11 cellular contexts compared by ENCODE assay signal in genomic region chr1:9658186-9658585, GRCh38. TPM values are rescaled to one million over a fixed set of nuclear protein-coding genes. Genes with fewer than 3 reads are reported as not detected.
DNase-seq lines count a peak whose midpoint lies in the region; ATAC-seq and TF ChIP-seq lines count a peak whose summit lies in the region.
"Had no signal": no experiment of that assay in that cellular context is flagged by ENCODE, and none has a peak within 500 bp of the region (broad histone marks: within the 10 kb centered on the region; RNA-seq: fewer than 3 reads in every experiment).

No MANE protein-coding gene starts in this region.

- H3K27ac ChIP-seq in GM23338 (ENCODE audit: low read depth): no peak overlapping the region
- no peak overlapping the region for H3K27ac ChIP-seq in uterus
- H3K27ac ChIP-seq in hepatocyte: no peak overlapping the region
- H3K27ac ChIP-seq: SJCRH30 had no signal

- H3K9me2 ChIP-seq in GM23338 (ENCODE audit: insufficient read depth) (no peaks in the 10 kb centered on the region), hepatocyte (replicated peaks; ENCODE audit: insufficient read depth) (no peaks in the 10 kb centered on the region)

- no peaks in the 10 kb centered on the region for H3K9me3 Mint-ChIP-seq in GM23338
- H3K9me3 Mint-ChIP-seq in activated T-helper 2 cell treated with anti-CD3 and anti-CD28 coated beads, Interferon-gamma antibody, Interleukin-2, Interleukin-4, amounts not matched to agents 10 μg/mL and 5 μg/mL and 100 μg/mL, durations not matched to agents 14 hours and 24 hours and 36 hours: no peaks in the 10 kb centered on the region
- no peaks in the 10 kb centered on the region for H3K9me3 Mint-ChIP-seq in natural killer cell treated with Interleukin-12 subunit alpha and Interleukin-12 subunit beta and Interleukin-15 and Interleukin-18, amount 100 ng/mL, for 72 hours

- no peak overlapping the region for H2AFZ ChIP-seq in GM23338
- H2AFZ ChIP-seq in hepatocyte: no peak overlapping the region

- no peaks in the 10 kb centered on the region for H3K36me3 Mint-ChIP-seq in GM23338 (ENCODE audit: low read depth)
- peaks cover 65% of the 10 kb centered on the region for H3K36me3 Mint-ChIP-seq in activated T-helper 2 cell treated with anti-CD3 and anti-CD28 coated beads, Interferon-gamma antibody, Interleukin-2, Interleukin-4, amounts not matched to agents 10 μg/mL and 5 μg/mL and 100 μg/mL, durations not matched to agents 14 hours and 24 hours and 36 hours (ENCODE audit: low read depth)
- peaks cover 16% of the 10 kb centered on the region for H3K36me3 Mint-ChIP-seq in natural killer cell treated with Interleukin-12 subunit alpha and Interleukin-12 subunit beta and Interleukin-15 and Interleukin-18, amount 100 ng/mL, for 72 hours

- H3K4me3 ChIP-seq in GM23338 (no peak overlapping the region), uterus (no peak overlapping the region), hepatocyte (no peak overlapping the region)
- H3K4me3 ChIP-seq: SJCRH30 had no signal

- H3K4me2 ChIP-seq in GM23338: peak overlapping the region; percentile 38; the same call in 1 of the 2 replicates
- H3K4me2 ChIP-seq in hepatocyte: no peak overlapping the region

- no peak overlapping the region for H3K27ac Mint-ChIP-seq in GM23338
- H3K27ac Mint-ChIP-seq in activated T-helper 2 cell treated with anti-CD3 and anti-CD28 coated beads, Interferon-gamma antibody, Interleukin-2, Interleukin-4, amounts not matched to agents 10 μg/mL and 5 μg/mL and 100 μg/mL, durations not matched to agents 14 hours and 24 hours and 36 hours: peak overlapping the region; percentile 86
- H3K27ac Mint-ChIP-seq in natural killer cell treated with Interleukin-12 subunit alpha and Interleukin-12 subunit beta and Interleukin-15 and Interleukin-18, amount 100 ng/mL, for 72 hours: peak overlapping the region; percentile 98 to 99

- H3K4me1 Mint-ChIP-seq in GM23338: peaks cover 15% of the 10 kb centered on the region
- peaks cover 60% of the 10 kb centered on the region for H3K4me1 Mint-ChIP-seq in activated T-helper 2 cell treated with anti-CD3 and anti-CD28 coated beads, Interferon-gamma antibody, Interleukin-2, Interleukin-4, amounts not matched to agents 10 μg/mL and 5 μg/mL and 100 μg/mL, durations not matched to agents 14 hours and 24 hours and 36 hours (ENCODE audit: low read depth)
- peaks cover 70 to 74% of the 10 kb centered on the region in 2 donors for H3K4me1 Mint-ChIP-seq in natural killer cell treated with Interleukin-12 subunit alpha and Interleukin-12 subunit beta and Interleukin-15 and Interleukin-18, amount 100 ng/mL, for 72 hours (ENCODE audit: low read depth in 2 of 2)

- peaks cover 28% of the 10 kb centered on the region for H3K27me3 Mint-ChIP-seq in GM23338 (ENCODE audit: insufficient read depth, low read depth, poor library complexity)
- H3K27me3 Mint-ChIP-seq in activated T-helper 2 cell treated with anti-CD3 and anti-CD28 coated beads, Interferon-gamma antibody, Interleukin-2, Interleukin-4, amounts not matched to agents 10 μg/mL and 5 μg/mL and 100 μg/mL, durations not matched to agents 14 hours and 24 hours and 36 hours (ENCODE audit: low read depth): no peaks in the 10 kb centered on the region
- H3K27me3 Mint-ChIP-seq in natural killer cell treated with Interleukin-12 subunit alpha and Interleukin-12 subunit beta and Interleukin-15 and Interleukin-18, amount 100 ng/mL, for 72 hours: no peaks in the 10 kb centered on the region

- H3K27me3 ChIP-seq in GM23338 (ENCODE audit: insufficient read depth): peaks cover 13% of the 10 kb centered on the region
- H3K27me3 ChIP-seq in uterus: no peaks in the 10 kb centered on the region
- H3K27me3 ChIP-seq in hepatocyte: peaks cover 15% of the 10 kb centered on the region

- no peaks in the 10 kb centered on the region for H3K36me3 ChIP-seq in GM23338 (ENCODE audit: insufficient read depth)
- H3K36me3 ChIP-seq in uterus: no peaks in the 10 kb centered on the region
- no peaks in the 10 kb centered on the region for H3K36me3 ChIP-seq in hepatocyte (replicated peaks; ENCODE audit: insufficient read depth, low read depth)
- H3K36me3 ChIP-seq: SJCRH30 had no signal

- H3K4me1 ChIP-seq in GM23338 (ENCODE audit: insufficient read depth) (peaks cover 7% of the 10 kb centered on the region), uterus (no peaks in the 10 kb centered on the region), hepatocyte (ENCODE audit: insufficient read depth) (no peaks in the 10 kb centered on the region)
- H3K4me1 ChIP-seq: SJCRH30 had no signal

- no peak for TF ChIP-seq POLR2A in uterus (IDR thresholded peaks at IDR 0.05)

- intact Hi-C loops in activated T-helper 2 cell treated with anti-CD3 and anti-CD28 coated beads, Interferon-gamma antibody, Interleukin-2, Interleukin-4, amounts not matched to agents 10 μg/mL and 5 μg/mL and 100 μg/mL, durations not matched to agents 14 hours and 24 hours and 36 hours (cut with micrococcal nuclease): no loop called here
- intact Hi-C loops in uterus (cut with DNase I; ENCODE audit: low total_unique reads): no loop called here

- 85% methylated on average over 4 of the region's 4 CpGs for WGBS in hepatocyte (ENCODE audit: low lambda C conversion rate, missing lambda C conversion rate)

- DNase-seq in activated CD4-positive, alpha-beta T cell treated with anti-CD3 and anti-CD28 coated beads for 48 hours: peak; percentile 21
- no peak for DNase-seq in activated CD4-positive, alpha-beta T cell treated with anti-CD3 and anti-CD28 coated beads, Interleukin-2, amount 50 U/mL, for 4 hours
- DNase-seq in GM23338 (ENCODE audit: low spot score) (no peak), uterus (no peak), hepatocyte (ENCODE audit: low spot score) (no peak)
- DNase-seq in activated T-helper 2 cell treated with anti-CD3 and anti-CD28 coated beads, Interferon-gamma antibody, Interleukin-2, Interleukin-4, amounts not matched to agents 10 μg/mL and 5 μg/mL and 100 μg/mL, durations not matched to agents 14 hours and 24 hours and 36 hours (ENCODE audit: low spot score): no peak
- DNase-seq in natural killer cell treated with Interleukin-12 subunit alpha and Interleukin-12 subunit beta and Interleukin-15 and Interleukin-18, amount 100 ng/mL, for 72 hours (ENCODE audit: low spot score): no peak
- DNase-seq: effector CD8-positive, alpha-beta T cell; NCI-H1048; SJCRH30 had no signal

- 0 out of 2 replicates have a peak, but pooled peaks cover 6% of the 10 kb centered on the region for H3F3A ChIP-seq in GM23338 (replicated peaks; ENCODE audit: low read depth)

- H4K20me1 ChIP-seq in GM23338 (replicated peaks; ENCODE audit: insufficient read depth) (no peaks in the 10 kb centered on the region), hepatocyte (ENCODE audit: insufficient read depth, poor library complexity, severe bottlenecking) (no peaks in the 10 kb centered on the region)

- TF ChIP-seq CTCF in GM23338 (conservative IDR thresholded peaks at IDR 0.05; ENCODE audit: low read depth in 2 of 2): no peak
- TF ChIP-seq CTCF in uterus (IDR thresholded peaks at IDR 0.05): no peak
- TF ChIP-seq CTCF in hepatocyte (IDR thresholded peaks at IDR 0.05; ENCODE audit: poor library complexity): no peak

- H3K79me2 ChIP-seq in GM23338 (replicated peaks; ENCODE audit: insufficient read depth) (no peaks in the 10 kb centered on the region), hepatocyte (no peaks in the 10 kb centered on the region)

- H3K4me3 Mint-ChIP-seq in GM23338: no peak overlapping the region
- H3K4me3 Mint-ChIP-seq in activated T-helper 2 cell treated with anti-CD3 and anti-CD28 coated beads, Interferon-gamma antibody, Interleukin-2, Interleukin-4, amounts not matched to agents 10 μg/mL and 5 μg/mL and 100 μg/mL, durations not matched to agents 14 hours and 24 hours and 36 hours (ENCODE audit: low read depth): peak overlapping the region; percentile 17
- H3K4me3 Mint-ChIP-seq in natural killer cell treated with Interleukin-12 subunit alpha and Interleukin-12 subunit beta and Interleukin-15 and Interleukin-18, amount 100 ng/mL, for 72 hours: peak overlapping the region; percentile 70

- ATAC-seq in GM23338 (no peak), GM19351 (IDR thresholded peaks at IDR 0.05; ENCODE audit: unreplicated experiment) (no peak)
- ATAC-seq in natural killer cell treated with Interleukin-12 subunit alpha and Interleukin-12 subunit beta and Interleukin-15 and Interleukin-18, amount 100 ng/mL, for 72 hours: no peak

- H3K9me3 ChIP-seq in uterus (no peaks in the 10 kb centered on the region), hepatocyte (ENCODE audit: low read depth) (no peaks in the 10 kb centered on the region)
- H3K9me3 ChIP-seq: SJCRH30 had no signal

TF ChIP-seq in GM23338, 12 proteins besides CTCF, POLR2A, EP300 and RAD21 (continues in another document):
- TF ChIP-seq POLR2AphosphoS5 (IDR thresholded peaks at IDR 0.05; ENCODE audit: low read depth): no peak
- no peak for TF ChIP-seq JUNB (IDR thresholded peaks at IDR 0.05; ENCODE audit: unreplicated experiment)

RNA-seq across cellular contexts. Expression of gene PIK3CD, which starts 6.7 kb away (rescaled TPM):
- total RNA-seq in GM23338 (2014; rRNA removed; shearing (Covaris generic)): 16.8 and 32.1 TPM in 2 replicates
- polyA plus RNA-seq in GM23338 (2016; fragmentation: Nextera tagmentation; extraction: Ambion mirVana) (6.6 and 7.8 TPM in 2 replicates), hepatocyte (1.2 and 3.2 TPM in 2 replicates)
- 184 and 189 TPM in 2 replicates for total RNA-seq in activated T-helper 2 cell treated with anti-CD3 and anti-CD28 coated beads, Interferon-gamma antibody, Interleukin-2, Interleukin-4, amounts not matched to agents 10 μg/mL and 5 μg/mL and 100 μg/mL, durations not matched to agents 14 hours and 24 hours and 36 hours
- total RNA-seq in natural killer cell treated with Interleukin-12 subunit alpha and Interleukin-12 subunit beta and Interleukin-15 and Interleukin-18, amount 100 ng/mL, for 72 hours: 100 to 1,000 TPM; 273 to 444 TPM
- total RNA-seq in uterus (1 to 10 TPM; 4.6 to 9.7 (median 7.4) TPM), hepatocyte (1.0 and 1.3 TPM in 2 replicates)
